20 cellular contexts compared by ENCODE assay signal in the genomic region with DNA sequence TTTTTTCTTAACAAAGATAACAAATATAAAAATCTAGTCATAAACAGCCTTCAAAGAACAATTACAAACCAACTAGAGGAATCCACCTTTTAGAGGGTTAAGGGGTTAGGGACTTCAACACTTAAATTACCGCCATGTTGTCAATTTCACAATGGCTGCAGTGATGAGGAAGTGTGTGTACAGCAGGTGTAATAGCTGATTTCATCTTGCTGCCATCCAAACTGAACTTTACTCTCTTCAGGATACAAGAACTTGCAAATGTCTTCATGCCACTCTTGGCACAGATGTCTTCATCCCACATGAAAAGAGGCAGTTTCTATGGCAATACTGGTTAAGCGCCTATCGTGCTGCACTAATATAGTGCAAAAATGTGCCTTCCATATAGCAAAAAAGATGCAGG.
"Had no signal": no experiment of that assay in that cellular context is flagged by ENCODE, and none has a peak within 500 bp of the region (broad histone marks: within the 10 kb centered on the region; RNA-seq: fewer than 3 reads in every experiment).

No MANE protein-coding gene starts in this region.

- DNase-seq: dermis blood vessel endothelial cell; dorsolateral prefrontal cortex; effector CD4-positive, alpha-beta T cell; effector memory CD4-positive, alpha-beta T cell; foreskin keratinocyte; heart left ventricle; hypothalamus; immature natural killer cell; islet precursor cell; kidney; kidney glomerular epithelial cell; left lung; left ventricle myocardium superior; lower lobe of right lung; mesenchymal stem cell had no signal

- H3K4me3 ChIP-seq: coronary artery, dorsolateral prefrontal cortex, esophagus muscularis mucosa, gastroesophageal sphincter, heart left ventricle, hepatocyte, left lung, lower lobe of right lung had no signal

- H3K4me3 Mint-ChIP-seq: immature natural killer cell, mesothelial cell of epicardium had no signal

- H2AFZ ChIP-seq: hepatocyte had no signal

- H3K9me3 Mint-ChIP-seq: mesothelial cell of epicardium had no signal

- H3K27ac Mint-ChIP-seq: immature natural killer cell, mesothelial cell of epicardium had no signal

- ATAC-seq: foreskin keratinocyte, gastroesophageal sphincter, heart left ventricle, left lung, left ventricle myocardium superior, lower lobe of right lung had no signal

- H3K4me1 ChIP-seq: esophagus muscularis mucosa, foreskin keratinocyte, gastroesophageal sphincter, heart left ventricle, left lung, lower lobe of right lung had no signal

- H3K36me3 ChIP-seq: esophagus muscularis mucosa, gastroesophageal sphincter, heart left ventricle, left lung, lower lobe of right lung had no signal

- H3K27me3 ChIP-seq: dorsolateral prefrontal cortex, esophagus muscularis mucosa, foreskin keratinocyte, gastroesophageal sphincter, heart left ventricle, hepatocyte, left lung had no signal

- H3K4me1 Mint-ChIP-seq: immature natural killer cell had no signal

- H3K36me3 Mint-ChIP-seq: immature natural killer cell, mesothelial cell of epicardium had no signal

- H3K79me2 ChIP-seq: hepatocyte had no signal

- H3K9me3 ChIP-seq: esophagus muscularis mucosa, gastroesophageal sphincter, heart left ventricle, left lung, lower lobe of right lung had no signal

- H3K4me2 ChIP-seq: hepatocyte had no signal

- H3K27ac ChIP-seq: coronary artery, dorsolateral prefrontal cortex, esophagus muscularis mucosa, foreskin keratinocyte, gastroesophageal sphincter, heart left ventricle, hepatocyte, left lung, lower lobe of right lung had no signal
